21 cellular contexts compared by ENCODE assay signal in genomic region chr12:107530706-107531105, GRCh38.
"Had no signal": no experiment of that assay in that cellular context is flagged by ENCODE, and none has a peak within 500 bp of the region (broad histone marks: within the 10 kb centered on the region; RNA-seq: fewer than 3 reads in every experiment).

No MANE protein-coding gene starts in this region.

- H3K79me2 ChIP-seq: hepatocyte had no signal

- H3K27me3 ChIP-seq: hepatocyte, neural progenitor cell, ovary, testis, tibial nerve had no signal

- H3K36me3 ChIP-seq: left ventricle myocardium inferior, lower lobe of right lung, neural progenitor cell, ovary, tibial nerve had no signal

- DNase-seq: cerebellar nuclear complex; effector memory CD8-positive, alpha-beta T cell; foreskin melanocyte; head of caudate nucleus; kidney; left cardiac atrium; left ventricle myocardium inferior; lower lobe of right lung; midbrain; nucleus accumbens; ovary; right cardiac atrium; stimulated activated CD4-positive, alpha-beta T cell treated with anti-CD3 and anti-CD28 coated beads, Interleukin-4, amount 100 ng/mL, for 1 hour; stimulated activated CD8-positive, alpha-beta memory T cell treated with anti-CD3 and anti-CD28 coated beads, Interleukin-4, amount 100 ng/mL, for 48 hours; testis had no signal

- ATAC-seq: effector memory CD8-positive, alpha-beta T cell; left cardiac atrium; lower lobe of right lung; natural killer cell treated with Interleukin-12 subunit alpha and Interleukin-12 subunit beta and Interleukin-15 and Interleukin-18, amount 100 ng/mL, for 72 hours; right cardiac atrium; stimulated activated effector memory CD8-positive, alpha-beta T cell treated with anti-CD3 and anti-CD28 coated beads, Interleukin-12 subunit alpha, Interleukin-12 subunit beta, amount 100 ng/mL, for 72 hours had no signal

- H3K4me2 ChIP-seq: hepatocyte, neural progenitor cell had no signal

- H3K4me3 ChIP-seq: hepatocyte, left ventricle myocardium inferior, lower lobe of right lung, neural progenitor cell, ovary, testis, tibial nerve had no signal

- H3K27ac ChIP-seq: epithelial cell of prostate, hepatocyte, left ventricle myocardium inferior, lower lobe of right lung, neural progenitor cell, ovary, testis, tibial nerve had no signal

- H3K9me3 ChIP-seq: ovary, testis had no signal

- H3K4me1 ChIP-seq: left ventricle myocardium inferior, lower lobe of right lung, neural progenitor cell, testis, tibial nerve had no signal

- H3K9ac ChIP-seq: neural progenitor cell had no signal

- H2AFZ ChIP-seq: hepatocyte, neural progenitor cell had no signal
